ENCODE assay signal across 8 cellular contexts in genomic region chr1:70204578-70204977, GRCh38. TPM values are rescaled to one million over a fixed set of nuclear protein-coding genes. Genes with fewer than 3 reads are reported as not detected.
A peak's percentile ranks its signal among the peaks of the same experiment; 100 is the strongest.
DNase-seq lines count a peak whose midpoint lies in the region; ATAC-seq and TF ChIP-seq lines count a peak whose summit lies in the region.

No MANE protein-coding gene starts in this region.

- H3K4me1 ChIP-seq in IMR-90 (ENCODE audit: control insufficient read depth, insufficient read depth, low read length): peaks cover 1% of the 10 kb centered on the region
- peaks cover 8% of the 10 kb centered on the region for H3K4me1 ChIP-seq in mammary epithelial cell (ENCODE audit: insufficient read depth, low read length)
- H3K4me1 ChIP-seq in mucosa of stomach (ENCODE audit: control insufficient read depth, insufficient read depth, low read length): no peaks in the 10 kb centered on the region

- H4K91ac ChIP-seq in IMR-90 (ENCODE audit: insufficient read depth, low read depth, low read length): no peak overlapping the region

- peak overlapping the region; percentile 98 for H3K4me2 ChIP-seq in IMR-90 (ENCODE audit: low read depth, low read length)
- peak overlapping the region; percentile 73 for H3K4me2 ChIP-seq in mammary epithelial cell (ENCODE audit: insufficient read depth, low read depth, low read length)

- H3K36me3 ChIP-seq in IMR-90 (ENCODE audit: control insufficient read depth, insufficient read depth, low read length) (peaks cover 7% of the 10 kb centered on the region), mammary epithelial cell (ENCODE audit: insufficient read depth, low read length) (no peaks in the 10 kb centered on the region), mucosa of stomach (ENCODE audit: control insufficient read depth, insufficient read depth, low read length) (no peaks in the 10 kb centered on the region)

- TF ChIP-seq CTCF in AG10803 (conservative IDR thresholded peaks at IDR 0.05; ENCODE audit: low read length) (no peak), IMR-90 (conservative IDR thresholded peaks at IDR 0.05; ENCODE audit: low read depth, low read length) (no peak), mammary epithelial cell (conservative IDR thresholded peaks at IDR 0.05 in 1 of 2, IDR thresholded peaks at IDR 0.05 in 1 of 2; ENCODE audit: extremely low read depth in 1 of 2, insufficient read depth in 1 of 2, low read depth in 1 of 2, low read length in 2 of 2) (no peak)

- BruUV-seq in IMR-90 (replicated peaks; lab: Mats Ljungman, UMichigan) (no TSS peak), mammary epithelial cell (replicated peaks; lab: Mats Ljungman, UMichigan) (no TSS peak)

- H3K14ac ChIP-seq in IMR-90 (replicated peaks; ENCODE audit: low read depth, low read length): no peak overlapping the region

- no peaks in the 10 kb centered on the region for H3K27me3 ChIP-seq in IMR-90 (ENCODE audit: control insufficient read depth, insufficient read depth, low read length)
- H3K27me3 ChIP-seq in mammary epithelial cell (ENCODE audit: insufficient read depth, low read length): no peaks in the 10 kb centered on the region
- no peaks in the 10 kb centered on the region for H3K27me3 ChIP-seq in mucosa of stomach (ENCODE audit: control insufficient read depth, insufficient read depth, low read length)

- in situ Hi-C loops in IMR-90 (cut with MboI; ENCODE audit: low sequenced_read_pairs) (no loop called here), mammary epithelial cell (cut with MboI; ENCODE audit: low sequenced_read_pairs in 2 of 2) (no loop called here)

- dilution Hi-C loops in IMR-90 (cut with HindIII; ENCODE audit: low sequenced_read_pairs, unreplicated experiment): no loop called here
- dilution Hi-C loops in mammary epithelial cell (cut with HindIII; ENCODE audit: low sequenced_read_pairs): no loop called here

- DNase-seq in AG10803 (ENCODE audit: low read depth): no peak
- DNase-seq in IMR-90: peak; percentile 6
- peak; percentile 28 for DNase-seq in mammary epithelial cell
- DNase-seq in NCI-H446 (lab: John Stamatoyannopoulos, UW): no peak
- no peak for DNase-seq in NCI-H526 treated with DMSO at 0.1 percent for 48 hours (lab: John Stamatoyannopoulos, UW)

- TF ChIP-seq RAD21 in IMR-90 (IDR thresholded peaks at IDR 0.05; ENCODE audit: low read length): no peak

- WGBS in IMR-90 (ENCODE audit: extremely low coverage in 2 of 2, insufficient read length in 1 of 2), 2 experiments: no CpG with 5 or more reads among the region's 3 CpGs
- 11% methylated on average over 3 of the region's 3 CpGs for WGBS in mammary epithelial cell (ENCODE audit: low coverage, missing lambda C conversion rate)

- H4K5ac ChIP-seq in IMR-90 (ENCODE audit: low read depth, low read length): peak overlapping the region; percentile 89; the same call in 1 of the 2 replicates

- H3K79me1 ChIP-seq in IMR-90 (ENCODE audit: low read depth in 1 of 2, low read length in 2 of 2): peaks cover 5 to 26% of the 10 kb centered on the region in 2 experiments; a peak in 3 of 4 replicates

- no peak overlapping the region for H3K23ac ChIP-seq in IMR-90 (ENCODE audit: low read depth, low read length)

- no peak overlapping the region for H2BK120ac ChIP-seq in IMR-90 (ENCODE audit: low read depth, low read length)

- TF ChIP-seq POLR2A in IMR-90 (IDR thresholded peaks at IDR 0.05; ENCODE audit: low read depth, low read length): no peak

- no peak overlapping the region for H2BK20ac ChIP-seq in IMR-90 (ENCODE audit: low read depth, low read length)

- no peak overlapping the region for H2BK15ac ChIP-seq in IMR-90 (ENCODE audit: low read depth, low read length)

- no peak for ATAC-seq in IMR-90 (ENCODE audit: low read depth)
- ATAC-seq in HG03196 (IDR thresholded peaks at IDR 0.05; ENCODE audit: unreplicated experiment): no peak
- ATAC-seq in HG03571 (IDR thresholded peaks at IDR 0.05; ENCODE audit: unreplicated experiment): no peak

- intact Hi-C loops in IMR-90 (cut with micrococcal nuclease): loop anchor here (2.0 kb wide), 1 partner anchor 14 kb away; no protein-coding TSS in a partner anchor
- intact Hi-C loops in mammary epithelial cell (cut with micrococcal nuclease): no loop called here

- H3K9me3 ChIP-seq in IMR-90 (ENCODE audit: control insufficient read depth, insufficient read depth, low read length) (no peaks in the 10 kb centered on the region), mammary epithelial cell (replicated peaks; ENCODE audit: insufficient read depth, low read length) (no peaks in the 10 kb centered on the region), mucosa of stomach (ENCODE audit: control insufficient read depth, low read length) (no peaks in the 10 kb centered on the region)

- H3K79me2 ChIP-seq in mammary epithelial cell (ENCODE audit: insufficient read depth, low read length): peaks cover 96% of the 10 kb centered on the region

- H2AK9ac ChIP-seq in IMR-90 (replicated peaks; ENCODE audit: low read depth, low read length, poor library complexity): no peak overlapping the region

- H4K8ac ChIP-seq in IMR-90 (ENCODE audit: low read depth in 2 of 2, low read length in 2 of 2): peak overlapping the region in 1 of 2 experiments; percentile 80; a peak in 2 of 4 replicates

- H2AFZ ChIP-seq in IMR-90 (replicated peaks; ENCODE audit: low read length, poor library complexity) (no peak overlapping the region), mammary epithelial cell (ENCODE audit: low read depth, low read length) (peak overlapping the region; percentile 96)

- CTCF ChIA-PET in IMR-90 (lab: Yijun Ruan, JAX) (no interaction called here), mammary epithelial cell (lab: Charles Lee; ENCODE audit: low non-redundant PET) (no interaction called here)

- H2AK5ac ChIP-seq in IMR-90 (ENCODE audit: low read depth, low read length): no peak overlapping the region

- H3K18ac ChIP-seq in IMR-90 (ENCODE audit: low read depth, low read length): no peak overlapping the region

- H3K9me1 ChIP-seq in IMR-90 (ENCODE audit: insufficient read depth, low read length): peaks cover 2% of the 10 kb centered on the region; the same call in 1 of the 2 replicates

- H2BK5ac ChIP-seq in IMR-90 (ENCODE audit: low read depth, low read length, poor library complexity, severe bottlenecking): no peak overlapping the region

- H4K20me1 ChIP-seq in IMR-90 (ENCODE audit: insufficient read depth, low read length) (peaks cover 6% of the 10 kb centered on the region; the same call in 1 of the 2 replicates), mammary epithelial cell (ENCODE audit: insufficient read depth, low read length) (no peaks in the 10 kb centered on the region)

- no peak overlapping the region for H3K56ac ChIP-seq in IMR-90 (ENCODE audit: extremely low read depth, insufficient read depth, low read length)

- H3K4ac ChIP-seq in IMR-90 (ENCODE audit: low read depth, low read length): no peak overlapping the region

- H3K4me3 ChIP-seq in AG10803 (ENCODE audit: low read length) (peak overlapping the region; percentile 82), IMR-90 (ENCODE audit: insufficient read depth, low read depth, low read length) (peak overlapping the region; percentile 81), mammary epithelial cell (replicated peaks in 1 of 3; ENCODE audit: insufficient read depth in 1 of 3, low read depth in 2 of 3, low read length in 3 of 3) (peak overlapping the region; percentile 73 to 91 (median 77)), mucosa of stomach (ENCODE audit: low read length) (peak overlapping the region; percentile 71)

- POLR2A ChIA-PET in IMR-90 (lab: Charles Lee; ENCODE audit: unreplicated experiment): no interaction called here

- H3K27ac ChIP-seq in IMR-90 (ENCODE audit: insufficient read depth, low read length): no peak overlapping the region
- peak overlapping the region; percentile 97 for H3K27ac ChIP-seq in mammary epithelial cell (ENCODE audit: insufficient read depth, low read depth, low read length)

- H3K9ac ChIP-seq in IMR-90 (ENCODE audit: low read depth, low read length): peak overlapping the region; percentile 88
- H3K9ac ChIP-seq in mammary epithelial cell (ENCODE audit: insufficient read depth, low read length): peak overlapping the region; percentile 98
- H3K9ac ChIP-seq in mucosa of stomach (ENCODE audit: low read length): peak overlapping the region; percentile 89

TF ChIP-seq in IMR-90, 13 proteins besides CTCF, POLR2A, EP300 and RAD21 (continues in another document):
- TF ChIP-seq MAZ (IDR thresholded peaks at IDR 0.05; ENCODE audit: borderline replicate concordance, low read depth, low read length) (no peak), ELK1 (IDR thresholded peaks at IDR 0.05; ENCODE audit: borderline replicate concordance, low read depth, low read length) (no peak), RCOR1 (IDR thresholded peaks at IDR 0.05; ENCODE audit: insufficient replicate concordance, low read length) (no peak), RFX5 (IDR thresholded peaks at IDR 0.05; ENCODE audit: low read depth, low read length) (no peak), BHLHE40 (IDR thresholded peaks at IDR 0.05; ENCODE audit: low read depth, low read length) (no peak), MXI1 (IDR thresholded peaks at IDR 0.05; ENCODE audit: borderline replicate concordance, low read depth, low read length) (no peak), SMC3 (IDR thresholded peaks at IDR 0.05; ENCODE audit: low read depth, low read length) (no peak), MAFK (IDR thresholded peaks at IDR 0.05; ENCODE audit: low read depth, low read length) (no peak)

RNA-seq across cellular contexts. Expression of gene LRRC40, which starts 0.8 kb away (rescaled TPM):
- total RNA-seq in IMR-90 (2012; rRNA removed) (17.4 and 28.1 TPM in 2 replicates), mammary epithelial cell (10 to 100 TPM; 18.2 to 20.7 TPM)
- polyA plus RNA-seq in IMR-90 (2012; rRNA removed) (8.5 and 11.1 TPM in 2 replicates), mammary epithelial cell (9.8 TPM)
- polyA plus RNA-seq in IMR-90 (2012; cell fraction: cytosol; rRNA removed): 1.5 and 3.0 TPM in 2 replicates
- 1.0 and 5.1 TPM in 2 replicates for polyA plus RNA-seq in IMR-90 (2012; cell fraction: nucleus; rRNA removed; ENCODE audit: low replicate concordance)
- polyA minus RNA-seq in mammary epithelial cell: 7.4 TPM

RNA-seq across cellular contexts. Expression of gene SRSF11, which starts 16.6 kb away (rescaled TPM):
- total RNA-seq in IMR-90 (2012; rRNA removed): 94.5 and 116 TPM in 2 replicates
- 141 and 149 TPM in 2 replicates for polyA plus RNA-seq in IMR-90 (2012; rRNA removed)
- 59.7 and 69.7 TPM in 2 replicates for polyA plus RNA-seq in IMR-90 (2012; cell fraction: cytosol; rRNA removed)
- 618 and 1,051 TPM in 2 replicates for polyA plus RNA-seq in IMR-90 (2012; cell fraction: nucleus; rRNA removed; ENCODE audit: low replicate concordance)
- 100 to 1,000 TPM in 1 of 2 donors, 10 to 100 TPM in 1; 95.0 to 141 TPM for total RNA-seq in mammary epithelial cell
- polyA plus RNA-seq in mammary epithelial cell: 116 TPM
- polyA minus RNA-seq in mammary epithelial cell: 57.2 TPM

Comparison
In these comparisons a context has a peak if more than half of its experiments do, and no peak if none do; other contexts are left out.
1. DNase-seq: peak in IMR-90 (single experiment) and mammary epithelial cell (single experiment); none in AG10803 (single experiment), NCI-H446 (0 of 2) and NCI-H526 treated with DMSO at 0.1 percent for 48 hours (single experiment).
2. Peak in every context shown above with its lines, with median percentiles within 50 percentile points of each other: H3K4me3 ChIP-seq and H3K9ac ChIP-seq.